In the genomic region with DNA sequence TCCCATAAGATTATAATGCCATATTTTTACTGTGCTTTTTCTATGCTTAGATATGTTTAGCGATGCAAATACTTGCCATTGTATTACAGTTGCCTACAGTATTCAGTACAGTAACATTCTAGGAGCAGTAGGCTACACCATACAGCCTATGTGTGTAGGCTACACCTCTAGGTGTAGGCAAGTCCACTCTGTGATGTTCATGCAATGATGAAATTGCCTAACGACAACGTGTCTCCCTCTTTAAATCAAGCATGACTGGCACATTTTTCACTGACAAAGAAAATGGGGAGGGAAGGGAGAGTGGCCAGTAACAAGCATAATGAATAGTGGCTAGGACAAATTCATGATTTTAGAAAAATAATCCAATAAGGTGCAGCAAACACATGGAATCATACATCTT, we compare ENCODE assay signal across 10 cellular contexts. TPM values are rescaled to one million over a fixed set of nuclear protein-coding genes. Genes with fewer than 3 reads are reported as not detected.
DNase-seq lines count a peak whose midpoint lies in the region; ATAC-seq and TF ChIP-seq lines count a peak whose summit lies in the region.
"Had no signal": no experiment of that assay in that cellular context is flagged by ENCODE, and none has a peak within 500 bp of the region (broad histone marks: within the 10 kb centered on the region; RNA-seq: fewer than 3 reads in every experiment).

No MANE protein-coding gene starts in this region.

- TF ChIP-seq CTCF in chondrocyte (IDR thresholded peaks at IDR 0.05) (no peak), left ventricle myocardium inferior (IDR thresholded peaks at IDR 0.05; ENCODE audit: borderline replicate concordance) (no peak), upper lobe of right lung (IDR thresholded peaks at IDR 0.05) (no peak)

- H3K4me1 ChIP-seq in left ventricle myocardium inferior (peaks cover 23% of the 10 kb centered on the region), upper lobe of right lung (peaks cover 7% of the 10 kb centered on the region)

- CTCF ChIA-PET in activated naive CD4-positive, alpha-beta T cell treated with anti-CD3 and anti-CD28 coated beads, Interleukin-2, amount 10 ng/mL, durations not matched to agents 7 days and 5 days (lab: Charles Lee) = no interaction called here

- H3K27me3 Mint-ChIP-seq in activated naive CD4-positive, alpha-beta T cell treated with anti-CD3 and anti-CD28 coated beads, Interleukin-2, amount 10 ng/mL, durations not matched to agents 7 days and 5 days = no peaks in the 10 kb centered on the region
- no peaks in the 10 kb centered on the region for H3K27me3 Mint-ChIP-seq in chondrocyte (ENCODE audit: low read depth)

- H3K9me3 ChIP-seq in left ventricle myocardium inferior (replicated peaks) = peaks cover 12% of the 10 kb centered on the region
- no peaks in the 10 kb centered on the region for H3K9me3 ChIP-seq in upper lobe of right lung

- peaks cover 5% of the 10 kb centered on the region for H3K9me3 Mint-ChIP-seq in activated naive CD4-positive, alpha-beta T cell treated with anti-CD3 and anti-CD28 coated beads, Interleukin-2, amount 10 ng/mL, durations not matched to agents 7 days and 5 days
- H3K9me3 Mint-ChIP-seq in chondrocyte (ENCODE audit: low read depth) = no peaks in the 10 kb centered on the region
- peaks cover 3% of the 10 kb centered on the region for H3K9me3 Mint-ChIP-seq in stimulated activated effector memory CD8-positive, alpha-beta T cell treated with anti-CD3 and anti-CD28 coated beads, Interleukin-12 subunit alpha, Interleukin-12 subunit beta, amount 100 ng/mL, for 72 hours

- intact Hi-C loops in left ventricle myocardium inferior (cut with micrococcal nuclease) (no loop called here), upper lobe of right lung (cut with DNase I) (no loop called here)

- H3K4me1 Mint-ChIP-seq in activated naive CD4-positive, alpha-beta T cell treated with anti-CD3 and anti-CD28 coated beads, Interleukin-2, amount 10 ng/mL, durations not matched to agents 7 days and 5 days = peaks cover 62% of the 10 kb centered on the region
- H3K4me1 Mint-ChIP-seq in chondrocyte (ENCODE audit: low read depth) = peaks cover 20% of the 10 kb centered on the region
- H3K4me1 Mint-ChIP-seq in stimulated activated effector memory CD8-positive, alpha-beta T cell treated with anti-CD3 and anti-CD28 coated beads, Interleukin-12 subunit alpha, Interleukin-12 subunit beta, amount 100 ng/mL, for 72 hours = peaks cover 34% of the 10 kb centered on the region

- peak overlapping the region; percentile 91 for H3K4me3 Mint-ChIP-seq in activated naive CD4-positive, alpha-beta T cell treated with anti-CD3 and anti-CD28 coated beads, Interleukin-2, amount 10 ng/mL, durations not matched to agents 7 days and 5 days
- peak overlapping the region; percentile 50 for H3K4me3 Mint-ChIP-seq in chondrocyte (ENCODE audit: unreplicated experiment)
- peak overlapping the region; percentile 82 for H3K4me3 Mint-ChIP-seq in stimulated activated effector memory CD8-positive, alpha-beta T cell treated with anti-CD3 and anti-CD28 coated beads, Interleukin-12 subunit alpha, Interleukin-12 subunit beta, amount 100 ng/mL, for 72 hours

- no peak for ATAC-seq in stimulated activated effector memory CD8-positive, alpha-beta T cell treated with anti-CD3 and anti-CD28 coated beads, Interleukin-12 subunit alpha, Interleukin-12 subunit beta, amount 100 ng/mL, for 72 hours
- no peak for ATAC-seq in upper lobe of right lung

- peaks cover 60% of the 10 kb centered on the region for H3K36me3 Mint-ChIP-seq in activated naive CD4-positive, alpha-beta T cell treated with anti-CD3 and anti-CD28 coated beads, Interleukin-2, amount 10 ng/mL, durations not matched to agents 7 days and 5 days
- no peaks in the 10 kb centered on the region for H3K36me3 Mint-ChIP-seq in chondrocyte (ENCODE audit: low read depth)
- peaks cover 54% of the 10 kb centered on the region for H3K36me3 Mint-ChIP-seq in stimulated activated effector memory CD8-positive, alpha-beta T cell treated with anti-CD3 and anti-CD28 coated beads, Interleukin-12 subunit alpha, Interleukin-12 subunit beta, amount 100 ng/mL, for 72 hours

- H3K27ac ChIP-seq in left ventricle myocardium inferior (replicated peaks) = no peak overlapping the region
- no peak overlapping the region for H3K27ac ChIP-seq in upper lobe of right lung

- no peak for DNase-seq in activated naive CD4-positive, alpha-beta T cell treated with anti-CD3 and anti-CD28 coated beads, Interleukin-2, amount 10 ng/mL, durations not matched to agents 7 days and 5 days
- no peak for DNase-seq in activated naive CD4-positive, alpha-beta T cell (lab: John Stamatoyannopoulos, UW)
- DNase-seq in NCI-H69 (lab: John Stamatoyannopoulos, UW) (peak; percentile 44), chondrocyte (ENCODE audit: low spot score) (no peak), HuH-7 (ENCODE audit: low spot score) (no peak), left ventricle myocardium inferior (no peak), upper lobe of right lung (no peak)
- DNase-seq in stimulated activated effector memory CD8-positive, alpha-beta T cell treated with anti-CD3 and anti-CD28 coated beads, Interleukin-12 subunit alpha, Interleukin-12 subunit beta, amount 100 ng/mL, for 72 hours (ENCODE audit: low spot score in 2 of 2) = no peak
- DNase-seq: amygdala; stimulated activated CD4-positive, alpha-beta T cell treated with anti-CD3 and anti-CD28 coated beads, Interleukin-12 subunit alpha, Interleukin-12 subunit beta, amount 100 ng/mL, for 4 hours had no signal

- H3K27ac Mint-ChIP-seq in activated naive CD4-positive, alpha-beta T cell treated with anti-CD3 and anti-CD28 coated beads, Interleukin-2, amount 10 ng/mL, durations not matched to agents 7 days and 5 days = peak overlapping the region; percentile 88
- H3K27ac Mint-ChIP-seq in chondrocyte (ENCODE audit: unreplicated experiment) = no peak overlapping the region
- H3K27ac Mint-ChIP-seq in stimulated activated effector memory CD8-positive, alpha-beta T cell treated with anti-CD3 and anti-CD28 coated beads, Interleukin-12 subunit alpha, Interleukin-12 subunit beta, amount 100 ng/mL, for 72 hours = peak overlapping the region; percentile 79

- H3K4me3 ChIP-seq in left ventricle myocardium inferior = no peak overlapping the region
- H3K4me3 ChIP-seq in upper lobe of right lung = no peak overlapping the region

- no peaks in the 10 kb centered on the region for H3K36me3 ChIP-seq in left ventricle myocardium inferior
- no peaks in the 10 kb centered on the region for H3K36me3 ChIP-seq in upper lobe of right lung

- H3K27me3 ChIP-seq in left ventricle myocardium inferior (ENCODE audit: low read depth) (no peaks in the 10 kb centered on the region), upper lobe of right lung (no peaks in the 10 kb centered on the region)

RNA-seq across cellular contexts. Expression of gene NCAPG2, which starts 1.7 kb away (rescaled TPM):
- total RNA-seq in chondrocyte (13.0 to 21.5 TPM (median 19.0 TPM) in 3 replicates), left ventricle myocardium inferior (3.7 TPM), upper lobe of right lung (6.5 TPM)
